Comparison of ENCODE assay signal across 35 cellular contexts in the genomic region with DNA sequence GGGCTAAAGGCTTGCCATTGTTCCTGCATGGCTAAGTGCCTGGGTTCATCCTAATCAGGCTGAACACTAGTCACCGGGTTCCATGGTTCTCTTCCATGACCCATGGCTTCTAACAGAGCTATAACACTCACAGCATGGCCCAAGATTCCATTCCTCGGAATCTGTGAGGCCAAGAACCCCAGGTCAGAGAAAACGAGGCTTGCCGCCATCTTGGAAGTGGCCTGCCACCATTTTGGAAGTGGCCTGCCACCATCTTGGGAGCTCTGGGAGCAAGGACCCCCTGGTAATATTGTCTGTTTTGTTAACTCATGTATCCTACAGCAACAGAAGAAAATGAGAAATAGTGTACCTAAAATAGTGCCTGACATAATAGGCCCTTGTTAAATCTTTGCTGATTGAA.
"Had no signal": no experiment of that assay in that cellular context is flagged by ENCODE, and none has a peak within 500 bp of the region (broad histone marks: within the 10 kb centered on the region; RNA-seq: fewer than 3 reads in every experiment).

No MANE protein-coding gene starts in this region.

- H3K4me1 ChIP-seq: adrenal gland, body of pancreas, breast epithelium had no signal

- DNase-seq: activated B cell treated with CpG ODN at 0.5 μM for 24 hours; activated CD4-positive, alpha-beta memory T cell treated with anti-CD3 and anti-CD28 coated beads, Interleukin-2, amount 10 ng/mL, durations not matched to agents 7 days and 5 days; activated CD4-positive, alpha-beta T cell treated with anti-CD3 and anti-CD28 coated beads for 1 hour; activated CD4-positive, alpha-beta T cell treated with anti-CD3 and anti-CD28 coated beads for 36 hours; activated CD4-positive, alpha-beta T cell treated with anti-CD3 and anti-CD28 coated beads for 48 hours; activated CD4-positive, alpha-beta T cell treated with anti-CD3 and anti-CD28 coated beads, Interleukin-2, amount 10 ng/mL, durations not matched to agents 7 days and 5 days; activated CD4-positive, alpha-beta T cell treated with anti-CD3 and anti-CD28 coated beads, Interleukin-2, amount 50 U/mL, for 48 hours; activated CD8-positive, alpha-beta memory T cell treated with anti-CD3 and anti-CD28 coated beads for 24 hours; activated CD8-positive, alpha-beta memory T cell treated with anti-CD3 and anti-CD28 coated beads, Interleukin-2, amount 10 ng/mL, durations not matched to agents 7 days and 5 days; activated CD8-positive, alpha-beta memory T cell treated with anti-CD3 and anti-CD28 coated beads, Interleukin-2, amount 50 U/mL, for 48 hours; activated CD8-positive, alpha-beta T cell treated with anti-CD3 and anti-CD28 coated beads, Interleukin-2, amount 10 ng/mL, durations not matched to agents 7 days and 5 days; activated effector memory CD4-positive, alpha-beta T cell treated with Interleukin-2 at 50 U/mL for 16 hours; activated gamma-delta T cell; activated naive CD4-positive, alpha-beta T cell treated with anti-CD3 and anti-CD28 coated beads, Interleukin-2, amount 10 ng/mL, durations not matched to agents 7 days and 5 days; activated naive CD4-positive, alpha-beta T cell treated with Interleukin-2 at 50 U/mL for 16 hours; activated naive CD8-positive, alpha-beta T cell treated with anti-CD3 and anti-CD28 coated beads for 36 hours; activated T-cell treated with anti-CD3 and anti-CD28 coated beads, Interleukin-2, amount 50 U/mL, for 24 hours; activated T-cell treated with anti-CD3 and anti-CD28 coated beads, Interleukin-2, amount 50 U/mL, for 48 hours; adrenal gland; amniotic stem cell; aorta; body of pancreas; brain microvascular endothelial cell; central memory CD4-positive, alpha-beta T cell; T-helper 1 cell; T-helper 2 cell; T-helper 9 cell had no signal

- H3K9me3 ChIP-seq: adrenal gland, body of pancreas had no signal

- H3K27ac Mint-ChIP-seq: activated B cell treated with CpG ODN at 0.5 μM for 24 hours; activated CD4-positive, alpha-beta memory T cell treated with anti-CD3 and anti-CD28 coated beads, Interleukin-2, amount 10 ng/mL, durations not matched to agents 7 days and 5 days; activated CD4-positive, alpha-beta T cell treated with anti-CD3 and anti-CD28 coated beads for 36 hours; activated CD4-positive, alpha-beta T cell treated with anti-CD3 and anti-CD28 coated beads, Interleukin-2, amount 10 ng/mL, durations not matched to agents 7 days and 5 days; activated CD8-positive, alpha-beta memory T cell treated with anti-CD3 and anti-CD28 coated beads, Interleukin-2, amount 10 ng/mL, durations not matched to agents 7 days and 5 days; activated CD8-positive, alpha-beta T cell treated with anti-CD3 and anti-CD28 coated beads, Interleukin-2, amount 10 ng/mL, durations not matched to agents 7 days and 5 days; activated naive CD4-positive, alpha-beta T cell treated with anti-CD3 and anti-CD28 coated beads, Interleukin-2, amount 10 ng/mL, durations not matched to agents 7 days and 5 days; activated naive CD4-positive, alpha-beta T cell treated with anti-CD3 and anti-CD28 coated beads, Interleukin-2, amount 50 U/mL, for 24 hours; activated naive CD8-positive, alpha-beta T cell treated with anti-CD3 and anti-CD28 coated beads for 36 hours; activated T-cell treated with anti-CD3 and anti-CD28 coated beads, Interleukin-2, amount 50 U/mL, for 24 hours; activated T-helper 2 cell treated with anti-CD3 and anti-CD28 coated beads, Interferon-gamma antibody, Interleukin-2, Interleukin-4, amounts not matched to agents 10 μg/mL and 5 μg/mL and 100 μg/mL, durations not matched to agents 14 hours and 24 hours and 36 hours; T-helper 1 cell treated with Interleukin-12 subunit alpha and Interleukin-12 subunit beta and Interleukin-4 antibody, amounts not matched to agents 30 μg/mL and 1 μg/mL, for 36 hours; T-helper 2 cell treated with Interferon-gamma antibody and Interleukin-4, amounts not matched to agents 5 μg/mL and 100 μg/mL, for 36 hours had no signal

- H3K27ac ChIP-seq: adrenal gland, body of pancreas, brain microvascular endothelial cell, breast epithelium, VCaP had no signal

- H3K4me1 Mint-ChIP-seq: activated B cell treated with CpG ODN at 0.5 μM for 24 hours; activated CD4-positive, alpha-beta memory T cell treated with anti-CD3 and anti-CD28 coated beads, Interleukin-2, amount 10 ng/mL, durations not matched to agents 7 days and 5 days; activated CD4-positive, alpha-beta T cell treated with anti-CD3 and anti-CD28 coated beads for 36 hours; activated CD4-positive, alpha-beta T cell treated with anti-CD3 and anti-CD28 coated beads, Interleukin-2, amount 10 ng/mL, durations not matched to agents 7 days and 5 days; activated CD8-positive, alpha-beta memory T cell treated with anti-CD3 and anti-CD28 coated beads, Interleukin-2, amount 10 ng/mL, durations not matched to agents 7 days and 5 days; activated naive CD4-positive, alpha-beta T cell treated with anti-CD3 and anti-CD28 coated beads, Interleukin-2, amount 10 ng/mL, durations not matched to agents 7 days and 5 days; activated naive CD4-positive, alpha-beta T cell treated with anti-CD3 and anti-CD28 coated beads, Interleukin-2, amount 50 U/mL, for 24 hours; activated naive CD8-positive, alpha-beta T cell treated with anti-CD3 and anti-CD28 coated beads for 36 hours had no signal

- H3K27me3 Mint-ChIP-seq: activated B cell treated with CpG ODN at 0.5 μM for 24 hours; activated CD4-positive, alpha-beta memory T cell treated with anti-CD3 and anti-CD28 coated beads, Interleukin-2, amount 10 ng/mL, durations not matched to agents 7 days and 5 days; activated CD4-positive, alpha-beta T cell treated with anti-CD3 and anti-CD28 coated beads for 36 hours; activated CD4-positive, alpha-beta T cell treated with anti-CD3 and anti-CD28 coated beads, Interleukin-2, amount 10 ng/mL, durations not matched to agents 7 days and 5 days; activated CD8-positive, alpha-beta memory T cell treated with anti-CD3 and anti-CD28 coated beads, Interleukin-2, amount 10 ng/mL, durations not matched to agents 7 days and 5 days; activated naive CD4-positive, alpha-beta T cell treated with anti-CD3 and anti-CD28 coated beads, Interleukin-2, amount 10 ng/mL, durations not matched to agents 7 days and 5 days; activated naive CD8-positive, alpha-beta T cell treated with anti-CD3 and anti-CD28 coated beads for 36 hours; activated T-cell treated with anti-CD3 and anti-CD28 coated beads, Interleukin-2, amount 50 U/mL, for 24 hours had no signal

- H3K4me3 ChIP-seq: adrenal gland, body of pancreas, breast epithelium had no signal

- ATAC-seq: activated CD4-positive, alpha-beta T cell treated with anti-CD3 and anti-CD28 coated beads for 36 hours; activated CD8-positive, alpha-beta memory T cell treated with anti-CD3 and anti-CD28 coated beads, Interleukin-2, amount 10 ng/mL, durations not matched to agents 7 days and 5 days; activated CD8-positive, alpha-beta T cell treated with anti-CD3 and anti-CD28 coated beads, Interleukin-2, amount 10 ng/mL, durations not matched to agents 7 days and 5 days; body of pancreas had no signal

- FAIRE-seq: astrocyte, TTC549 had no signal

- H3K36me3 Mint-ChIP-seq: activated CD8-positive, alpha-beta memory T cell treated with anti-CD3 and anti-CD28 coated beads, Interleukin-2, amount 10 ng/mL, durations not matched to agents 7 days and 5 days; activated naive CD4-positive, alpha-beta T cell treated with anti-CD3 and anti-CD28 coated beads, Interleukin-2, amount 10 ng/mL, durations not matched to agents 7 days and 5 days; activated naive CD8-positive, alpha-beta T cell treated with anti-CD3 and anti-CD28 coated beads for 36 hours had no signal

- H3K36me3 ChIP-seq: adrenal gland, brain microvascular endothelial cell, breast epithelium had no signal

- H3K27me3 ChIP-seq: adrenal gland, body of pancreas, brain microvascular endothelial cell, breast epithelium had no signal

- H3K4me3 Mint-ChIP-seq: activated B cell treated with CpG ODN at 0.5 μM for 24 hours; activated CD4-positive, alpha-beta memory T cell treated with anti-CD3 and anti-CD28 coated beads, Interleukin-2, amount 10 ng/mL, durations not matched to agents 7 days and 5 days; activated CD4-positive, alpha-beta T cell treated with anti-CD3 and anti-CD28 coated beads for 36 hours; activated CD4-positive, alpha-beta T cell treated with anti-CD3 and anti-CD28 coated beads, Interleukin-2, amount 10 ng/mL, durations not matched to agents 7 days and 5 days; activated CD8-positive, alpha-beta memory T cell treated with anti-CD3 and anti-CD28 coated beads, Interleukin-2, amount 10 ng/mL, durations not matched to agents 7 days and 5 days; activated CD8-positive, alpha-beta T cell treated with anti-CD3 and anti-CD28 coated beads, Interleukin-2, amount 10 ng/mL, durations not matched to agents 7 days and 5 days; activated naive CD4-positive, alpha-beta T cell treated with anti-CD3 and anti-CD28 coated beads, Interleukin-2, amount 10 ng/mL, durations not matched to agents 7 days and 5 days; activated naive CD4-positive, alpha-beta T cell treated with anti-CD3 and anti-CD28 coated beads, Interleukin-2, amount 50 U/mL, for 24 hours; activated naive CD8-positive, alpha-beta T cell treated with anti-CD3 and anti-CD28 coated beads for 36 hours; activated T-cell treated with anti-CD3 and anti-CD28 coated beads, Interleukin-2, amount 50 U/mL, for 24 hours; T-helper 1 cell treated with Interleukin-12 subunit alpha and Interleukin-12 subunit beta and Interleukin-4 antibody, amounts not matched to agents 30 μg/mL and 1 μg/mL, for 36 hours; T-helper 2 cell treated with Interferon-gamma antibody and Interleukin-4, amounts not matched to agents 5 μg/mL and 100 μg/mL, for 36 hours had no signal
